Comparison of ENCODE assay signal across 20 cellular contexts in the genomic region with DNA sequence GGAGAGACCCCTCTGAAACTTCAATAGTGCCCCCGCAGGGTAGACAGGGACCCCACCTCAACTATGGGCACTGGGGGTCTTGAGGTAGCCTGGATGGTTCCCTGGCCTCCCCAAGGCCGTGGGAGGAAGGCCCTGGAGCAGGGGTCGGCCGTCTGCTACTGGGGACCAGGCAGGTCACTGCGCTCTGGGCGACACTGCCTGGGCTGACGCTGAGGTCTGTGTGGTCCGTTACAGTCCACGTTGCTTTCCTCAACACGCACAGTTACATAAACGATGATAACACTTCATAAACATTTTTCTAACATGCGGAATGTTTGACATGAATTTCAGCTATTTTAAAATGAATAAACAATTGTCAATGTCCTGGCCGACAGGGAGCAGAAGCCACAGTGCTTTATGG. TPM values are rescaled to one million over a fixed set of nuclear protein-coding genes. Genes with fewer than 3 reads are reported as not detected.
DNase-seq lines count a peak whose midpoint lies in the region; ATAC-seq and TF ChIP-seq lines count a peak whose summit lies in the region.
"Had no signal": no experiment of that assay in that cellular context is flagged by ENCODE, and none has a peak within 500 bp of the region (broad histone marks: within the 10 kb centered on the region; RNA-seq: fewer than 3 reads in every experiment).

No MANE protein-coding gene starts in this region.

- H3K27me3 ChIP-seq in Caco-2 (replicated peaks; ENCODE audit: control insufficient read depth, insufficient read depth, low read length) (no peaks in the 10 kb centered on the region), hepatocyte (no peaks in the 10 kb centered on the region), foreskin keratinocyte (peaks cover 20% of the 10 kb centered on the region)

- no peaks in the 10 kb centered on the region for H4K20me1 ChIP-seq in hepatocyte (ENCODE audit: insufficient read depth, poor library complexity, severe bottlenecking)

- H3K4me3 Mint-ChIP-seq in Caco-2 (ENCODE audit: unreplicated experiment): no peak overlapping the region
- no peak overlapping the region for H3K4me3 Mint-ChIP-seq in stimulated activated memory B cell treated with anti-CD40 and anti-IgM and Interleukin-4, amounts not matched to agents 10 μg/mL and 1 μg/mL and 100 μg/mL, for 72 hours

- POLR2A ChIA-PET in Caco-2 (lab: Charles Lee): no interaction called here

- intact Hi-C loops in Caco-2 (cut with micrococcal nuclease; ENCODE audit: unreplicated experiment): no loop called here

- no peaks in the 10 kb centered on the region for H3K79me2 ChIP-seq in hepatocyte

- CTCF ChIA-PET in Caco-2 (lab: Charles Lee): interaction anchor here (1.0 to 2.6 kb wide), 3 partner anchors 13 to 179 kb away, joined by 3 to 8 read pairs (median 5); no protein-coding TSS in a partner anchor

- DNase-seq in Caco-2 (no peak), choroid plexus epithelial cell (ENCODE audit: low read depth) (peak; percentile 6), hepatocyte (ENCODE audit: low spot score) (no peak), foreskin keratinocyte (no peak), NCI-H146 treated with DMSO at 0.1 percent for 48 hours (lab: John Stamatoyannopoulos, UW; ENCODE audit: unreplicated experiment) (no peak), DMS53 (lab: John Stamatoyannopoulos, UW) (no peak)
- DNase-seq in activated naive CD4-positive, alpha-beta T cell (lab: John Stamatoyannopoulos, UW): no peak
- DNase-seq: 8988T, ACHN, DMS153, KG1, MM.1S, NCI-H1048, NCI-H2227 treated with DMSO at 0.1 percent for 48 hours, NCI-H510A, SIG-M5 had no signal

- H3K4me1 Mint-ChIP-seq in Caco-2 (ENCODE audit: low read depth, unreplicated experiment): peaks cover 54% of the 10 kb centered on the region
- H3K4me1 Mint-ChIP-seq in stimulated activated memory B cell treated with anti-CD40 and anti-IgM and Interleukin-4, amounts not matched to agents 10 μg/mL and 1 μg/mL and 100 μg/mL, for 72 hours: peaks cover 12% of the 10 kb centered on the region

- H3K4me3 ChIP-seq in Caco-2 (ENCODE audit: low read depth, low read length) (no peak overlapping the region), choroid plexus epithelial cell (ENCODE audit: low read depth, low read length) (no peak overlapping the region), hepatocyte (no peak overlapping the region)
- H3K4me3 ChIP-seq: SK-N-MC had no signal

- H3K36me3 ChIP-seq in Caco-2 (ENCODE audit: control insufficient read depth, insufficient read depth, low read length) (no peaks in the 10 kb centered on the region), hepatocyte (replicated peaks; ENCODE audit: insufficient read depth, low read depth) (no peaks in the 10 kb centered on the region)

- H3K27ac Mint-ChIP-seq in Caco-2 (ENCODE audit: unreplicated experiment): peak overlapping the region; percentile 84
- peak overlapping the region; percentile 45 for H3K27ac Mint-ChIP-seq in stimulated activated memory B cell treated with anti-CD40 and anti-IgM and Interleukin-4, amounts not matched to agents 10 μg/mL and 1 μg/mL and 100 μg/mL, for 72 hours

- H3K9me2 ChIP-seq in hepatocyte (replicated peaks; ENCODE audit: insufficient read depth): no peaks in the 10 kb centered on the region

- no peak for ATAC-seq in stimulated activated memory B cell treated with anti-CD40 and anti-IgM and Interleukin-4, amounts not matched to agents 10 μg/mL and 1 μg/mL and 100 μg/mL, for 72 hours
- ATAC-seq in foreskin keratinocyte: no peak

- H3K27ac ChIP-seq in hepatocyte (peak overlapping the region; percentile 60), foreskin keratinocyte (no peak overlapping the region)
- H3K27ac ChIP-seq: SK-N-MC had no signal

- no peak overlapping the region for H2AFZ ChIP-seq in hepatocyte

- no TSS peak for BruUV-seq in Caco-2 (replicated peaks; lab: Mats Ljungman, UMichigan)

- peaks cover 7% of the 10 kb centered on the region for H3K36me3 Mint-ChIP-seq in Caco-2 (ENCODE audit: insufficient read depth, unreplicated experiment)
- no peaks in the 10 kb centered on the region for H3K36me3 Mint-ChIP-seq in stimulated activated memory B cell treated with anti-CD40 and anti-IgM and Interleukin-4, amounts not matched to agents 10 μg/mL and 1 μg/mL and 100 μg/mL, for 72 hours

- TF ChIP-seq CTCF in Caco-2 (IDR thresholded peaks at IDR 0.05; ENCODE audit: insufficient read depth in 1 of 2, low read depth in 1 of 2, low read length in 1 of 2, severe bottlenecking in 1 of 2, unreplicated experiment in 1 of 2) (no peak), choroid plexus epithelial cell (conservative IDR thresholded peaks at IDR 0.05; ENCODE audit: low read depth, low read length) (no peak), hepatocyte (IDR thresholded peaks at IDR 0.05; ENCODE audit: poor library complexity) (no peak), foreskin keratinocyte (conservative IDR thresholded peaks at IDR 0.05) (no peak)

- H3K9me3 Mint-ChIP-seq in Caco-2 (ENCODE audit: unreplicated experiment): no peaks in the 10 kb centered on the region
- H3K9me3 Mint-ChIP-seq in stimulated activated memory B cell treated with anti-CD40 and anti-IgM and Interleukin-4, amounts not matched to agents 10 μg/mL and 1 μg/mL and 100 μg/mL, for 72 hours: no peaks in the 10 kb centered on the region

- WGBS in hepatocyte (ENCODE audit: low lambda C conversion rate, missing lambda C conversion rate): 66% methylated on average over 13 of the region's 13 CpGs

- H3K27me3 Mint-ChIP-seq in Caco-2 (ENCODE audit: insufficient read depth, unreplicated experiment): no peaks in the 10 kb centered on the region
- H3K27me3 Mint-ChIP-seq in stimulated activated memory B cell treated with anti-CD40 and anti-IgM and Interleukin-4, amounts not matched to agents 10 μg/mL and 1 μg/mL and 100 μg/mL, for 72 hours: peaks cover 80% of the 10 kb centered on the region

- peaks cover 44% of the 10 kb centered on the region for H3K4me1 ChIP-seq in Caco-2
- peaks cover 25% of the 10 kb centered on the region for H3K4me1 ChIP-seq in hepatocyte (ENCODE audit: insufficient read depth)
- H3K4me1 ChIP-seq in foreskin keratinocyte: no peaks in the 10 kb centered on the region

- no peak overlapping the region for H3K4me2 ChIP-seq in hepatocyte

- H3K9me3 ChIP-seq in Caco-2 (no peaks in the 10 kb centered on the region), hepatocyte (ENCODE audit: low read depth) (no peaks in the 10 kb centered on the region)

RNA-seq across cellular contexts. Expression of a gene that starts 10.1 kb away (rescaled TPM):
- total RNA-seq in Caco-2 (2022) (39.2 and 40.5 TPM in 2 replicates), hepatocyte (4.1 and 5.7 TPM in 2 replicates), foreskin keratinocyte (not detected in 2 replicates)
- polyA plus RNA-seq in hepatocyte (6.4 and 6.9 TPM in 2 replicates), foreskin keratinocyte (not detected in 2 replicates)
- total RNA-seq: OCI-LY7 had no signal
- polyA plus RNA-seq: BJ had no signal

RNA-seq across cellular contexts. Expression of a gene that starts 30.3 kb away (rescaled TPM):
- total RNA-seq in Caco-2 (2022): 30.7 and 36.4 TPM in 2 replicates
- total RNA-seq in hepatocyte: 8.6 and 12.0 TPM in 2 replicates
- 17.7 and 19.1 TPM in 2 replicates for polyA plus RNA-seq in hepatocyte
- 6.2 and 7.1 TPM in 2 replicates for total RNA-seq in foreskin keratinocyte
- 5.7 and 5.8 TPM in 2 replicates for polyA plus RNA-seq in foreskin keratinocyte

RNA-seq across cellular contexts. Expression of a gene that starts 38.4 kb away (rescaled TPM):
- 0.12 and 0.25 TPM in 2 replicates for total RNA-seq in Caco-2 (2022)
- total RNA-seq in hepatocyte: 22.2 and 28.7 TPM in 2 replicates
- 43.5 and 53.6 TPM in 2 replicates for polyA plus RNA-seq in hepatocyte
- total RNA-seq in foreskin keratinocyte: not detected in 2 replicates
- polyA plus RNA-seq in foreskin keratinocyte: not detected in 2 replicates
- total RNA-seq: OCI-LY7 had no signal
- polyA plus RNA-seq: BJ had no signal

RNA-seq across cellular contexts. Expression of a gene that starts 50.5 kb away (rescaled TPM):
- total RNA-seq in Caco-2 (2022) (4,496 and 4,723 TPM in 2 replicates), hepatocyte (1,754 and 2,772 TPM in 2 replicates), foreskin keratinocyte (1,147 and 1,424 TPM in 2 replicates)
- polyA plus RNA-seq in hepatocyte (444 and 460 TPM in 2 replicates), foreskin keratinocyte (3,116 and 3,644 TPM in 2 replicates)

Comparison
In these comparisons a context has a peak if more than half of its experiments do, and no peak if none do; other contexts are left out.
1. RNA of a gene that starts 38.4 kb away (total RNA-seq): 22.2 to 28.7 TPM in hepatocyte; 0.12 to 0.25 TPM in Caco-2 and not detected in foreskin keratinocyte; every median in the first group is over 10 times any median in the second.